Comparison of ENCODE assay signal across 8 cellular contexts in genomic region chr3:114057011-114057347, GRCh38. TPM values are rescaled to one million over a fixed set of nuclear protein-coding genes. Genes with fewer than 3 reads are reported as not detected.
DNase-seq lines count a peak whose midpoint lies in the region; ATAC-seq, FAIRE-seq and TF ChIP-seq lines count a peak whose summit lies in the region.

No MANE protein-coding gene starts in this region.

- H3K9ac ChIP-seq in iPS-20b (ENCODE audit: low read depth, low read length) = peak overlapping the region; percentile 86

- peak overlapping the region; percentile 94 for H3K27ac Mint-ChIP-seq in WTC11

- peaks cover 20% of the 10 kb centered on the region for H3K36me3 ChIP-seq in iPS-20b (ENCODE audit: insufficient read depth, low read depth, low read length)

- CTCF ChIA-PET in WTC11 (lab: Charles Lee) = no interaction called here

- no peak for TF ChIP-seq CTCF in WTC11 (IDR thresholded peaks at IDR 0.05)

- H3K27me3 Mint-ChIP-seq in WTC11 (ENCODE audit: low read depth) = no peaks in the 10 kb centered on the region; the same call in 1 of the 2 replicates

- no peaks in the 10 kb centered on the region for H3K27me3 ChIP-seq in iPS-20b (ENCODE audit: insufficient read depth, low read length)

- H3K27ac ChIP-seq in iPS-20b (ENCODE audit: low read length) (peak overlapping the region; percentile 55), substantia nigra (ENCODE audit: low read depth, low read length, poor library complexity, severe bottlenecking) (peak overlapping the region; percentile 70)

- no peak for DNase-seq in WTC11 (ENCODE audit: low spot score)
- no peak for DNase-seq in substantia nigra (lab: John Stamatoyannopoulos, UW)
- DNase-seq in A172 (ENCODE audit: low spot score) = no peak
- no peak for DNase-seq in NCI-H2029 (lab: John Stamatoyannopoulos, UW)
- no peak for DNase-seq in urothelium cell line (ENCODE audit: low spot score)

- H3K4me3 ChIP-seq in iPS-20b (ENCODE audit: low read length) = peak overlapping the region; percentile 88

- FAIRE-seq in urothelium cell line (lab: Jason Lieb, UNC) = no peak

- H3K9me3 Mint-ChIP-seq in WTC11 = no peaks in the 10 kb centered on the region

- POLR2A ChIA-PET in WTC11 (lab: Charles Lee) = no interaction called here

- peaks cover 24% of the 10 kb centered on the region for H3K4me1 Mint-ChIP-seq in WTC11

- peak overlapping the region; percentile 83 for H3K4me3 Mint-ChIP-seq in WTC11

- no peaks in the 10 kb centered on the region for H3K36me3 Mint-ChIP-seq in WTC11

- no peaks in the 10 kb centered on the region for H3K9me3 ChIP-seq in iPS-20b (ENCODE audit: insufficient read depth, low read depth, low read length)

- H3K4me1 ChIP-seq in iPS-20b (ENCODE audit: insufficient read depth, low read length) = peaks cover 9% of the 10 kb centered on the region; the same call in 1 of the 2 replicates

- peak; percentile 1 for ATAC-seq in GM18868 (IDR thresholded peaks at IDR 0.05; ENCODE audit: unreplicated experiment)
- peak; percentile 6 for ATAC-seq in HG02884 (IDR thresholded peaks at IDR 0.05; ENCODE audit: unreplicated experiment)
- peak; percentile 7 for ATAC-seq in WTC11

TF ChIP-seq in WTC11, 78 proteins besides CTCF, POLR2A, EP300 and RAD21:
- TF ChIP-seq IRF1 (CRISPR knock-in tag; IDR thresholded peaks at IDR 0.05) (no peak), SMAD3 (CRISPR knock-in tag; IDR thresholded peaks at IDR 0.05; ENCODE audit: borderline replicate concordance) (no peak), FOXK1 (CRISPR knock-in tag; IDR thresholded peaks at IDR 0.05) (no peak), ZNF281 (CRISPR knock-in tag; IDR thresholded peaks at IDR 0.05) (no peak), JAZF1 (CRISPR knock-in tag; IDR thresholded peaks at IDR 0.05) (no peak), GABPB1 (CRISPR knock-in tag; IDR thresholded peaks at IDR 0.05) (no peak), ZSCAN18 (CRISPR knock-in tag; IDR thresholded peaks at IDR 0.05) (no peak), USF2 (CRISPR knock-in tag; IDR thresholded peaks at IDR 0.05) (no peak), TCF7 (CRISPR knock-in tag; IDR thresholded peaks at IDR 0.05; ENCODE audit: low read depth) (no peak), ZNF121 (CRISPR knock-in tag; IDR thresholded peaks at IDR 0.05) (no peak), FOXJ3 (CRISPR knock-in tag; IDR thresholded peaks at IDR 0.05; ENCODE audit: borderline replicate concordance) (no peak), ZNF671 (CRISPR knock-in tag; IDR thresholded peaks at IDR 0.05) (no peak), E2F4 (CRISPR knock-in tag; IDR thresholded peaks at IDR 0.05; ENCODE audit: borderline replicate concordance, low read depth) (no peak), EMX1 (CRISPR knock-in tag; IDR thresholded peaks at IDR 0.05) (no peak)
- TF ChIP-seq, protein P1, sequence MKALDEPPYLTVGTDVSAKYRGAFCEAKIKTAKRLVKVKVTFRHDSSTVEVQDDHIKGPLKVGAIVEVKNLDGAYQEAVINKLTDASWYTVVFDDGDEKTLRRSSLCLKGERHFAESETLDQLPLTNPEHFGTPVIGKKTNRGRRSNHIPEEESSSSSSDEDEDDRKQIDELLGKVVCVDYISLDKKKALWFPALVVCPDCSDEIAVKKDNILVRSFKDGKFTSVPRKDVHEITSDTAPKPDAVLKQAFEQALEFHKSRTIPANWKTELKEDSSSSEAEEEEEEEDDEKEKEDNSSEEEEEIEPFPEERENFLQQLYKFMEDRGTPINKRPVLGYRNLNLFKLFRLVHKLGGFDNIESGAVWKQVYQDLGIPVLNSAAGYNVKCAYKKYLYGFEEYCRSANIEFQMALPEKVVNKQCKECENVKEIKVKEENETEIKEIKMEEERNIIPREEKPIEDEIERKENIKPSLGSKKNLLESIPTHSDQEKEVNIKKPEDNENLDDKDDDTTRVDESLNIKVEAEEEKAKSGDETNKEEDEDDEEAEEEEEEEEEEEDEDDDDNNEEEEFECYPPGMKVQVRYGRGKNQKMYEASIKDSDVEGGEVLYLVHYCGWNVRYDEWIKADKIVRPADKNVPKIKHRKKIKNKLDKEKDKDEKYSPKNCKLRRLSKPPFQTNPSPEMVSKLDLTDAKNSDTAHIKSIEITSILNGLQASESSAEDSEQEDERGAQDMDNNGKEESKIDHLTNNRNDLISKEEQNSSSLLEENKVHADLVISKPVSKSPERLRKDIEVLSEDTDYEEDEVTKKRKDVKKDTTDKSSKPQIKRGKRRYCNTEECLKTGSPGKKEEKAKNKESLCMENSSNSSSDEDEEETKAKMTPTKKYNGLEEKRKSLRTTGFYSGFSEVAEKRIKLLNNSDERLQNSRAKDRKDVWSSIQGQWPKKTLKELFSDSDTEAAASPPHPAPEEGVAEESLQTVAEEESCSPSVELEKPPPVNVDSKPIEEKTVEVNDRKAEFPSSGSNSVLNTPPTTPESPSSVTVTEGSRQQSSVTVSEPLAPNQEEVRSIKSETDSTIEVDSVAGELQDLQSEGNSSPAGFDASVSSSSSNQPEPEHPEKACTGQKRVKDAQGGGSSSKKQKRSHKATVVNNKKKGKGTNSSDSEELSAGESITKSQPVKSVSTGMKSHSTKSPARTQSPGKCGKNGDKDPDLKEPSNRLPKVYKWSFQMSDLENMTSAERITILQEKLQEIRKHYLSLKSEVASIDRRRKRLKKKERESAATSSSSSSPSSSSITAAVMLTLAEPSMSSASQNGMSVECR (CRISPR knock-in tag; IDR thresholded peaks at IDR 0.05; ENCODE audit: borderline replicate concordance) = no peak

RNA-seq across cellular contexts. Expression of gene QTRT2, which starts 0.4 kb away (rescaled TPM):
- total RNA-seq in WTC11 (2021) = 35.5 to 40.0 TPM (median 38.3 TPM) in 3 replicates
- 24.4 and 49.1 TPM in 2 replicates for total RNA-seq in A172 (2014; rRNA removed; shearing (Covaris generic))

RNA-seq across cellular contexts. Expression of gene CCDC191, which starts 0.7 kb away (rescaled TPM):
- total RNA-seq in WTC11 (2021) = 1.6 to 1.7 TPM (median 1.7 TPM) in 3 replicates
- total RNA-seq in A172 (2014; rRNA removed; shearing (Covaris generic)) = 5.6 and 7.0 TPM in 2 replicates
